In the genomic region with DNA sequence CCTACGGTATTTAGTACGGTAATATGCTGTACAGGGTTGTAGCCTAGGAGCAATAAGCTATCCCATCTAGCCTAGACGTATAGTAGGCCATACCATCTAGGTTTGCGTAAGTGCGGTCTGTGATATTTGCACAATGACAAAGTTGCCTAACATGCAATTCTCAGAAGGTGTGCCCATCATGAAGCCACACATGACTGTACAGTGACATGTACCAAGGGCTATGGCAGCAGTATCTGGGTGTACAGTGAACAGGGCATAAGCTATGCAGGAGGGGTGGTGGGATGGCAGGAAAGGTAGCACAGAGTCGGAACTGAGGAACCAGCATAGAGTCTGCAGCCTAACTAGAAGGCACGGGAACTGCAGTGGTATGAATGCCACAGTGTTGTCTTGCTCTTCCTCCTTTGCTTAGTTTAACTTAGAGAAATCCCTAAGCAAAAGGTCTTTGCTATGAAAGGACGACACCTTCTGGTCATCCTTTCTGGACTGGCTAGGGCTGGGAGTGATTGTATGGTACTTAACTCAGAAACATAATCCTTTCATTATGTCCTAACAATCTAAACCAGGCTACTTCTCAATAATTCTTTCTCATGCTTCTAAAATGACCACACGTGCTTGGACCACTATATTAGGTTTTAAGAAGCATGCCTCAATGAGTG, we compare ENCODE assay signal across 11 cellular contexts.
DNase-seq lines count a peak whose midpoint lies in the region; ATAC-seq and TF ChIP-seq lines count a peak whose summit lies in the region.
"Had no signal": no experiment of that assay in that cellular context is flagged by ENCODE, and none has a peak within 500 bp of the region (broad histone marks: within the 10 kb centered on the region; RNA-seq: fewer than 3 reads in every experiment).

No MANE protein-coding gene starts in this region.

- H3K9me2 ChIP-seq in SU-DHL-6 (replicated peaks; ENCODE audit: insufficient read depth, low read length): no peaks in the 10 kb centered on the region

- H3K27ac ChIP-seq in SU-DHL-6 (ENCODE audit: low read depth, low read length) (no peak overlapping the region), foreskin keratinocyte (no peak overlapping the region)

- no peaks in the 10 kb centered on the region for H3K9me3 ChIP-seq in BE2C
- H3K9me3 ChIP-seq in SU-DHL-6 (ENCODE audit: insufficient read depth, low read length): no peaks in the 10 kb centered on the region

- no peaks in the 10 kb centered on the region for H4K20me1 ChIP-seq in SU-DHL-6 (ENCODE audit: low read depth, low read length)

- H3K36me3 ChIP-seq in BE2C (no peaks in the 10 kb centered on the region), SU-DHL-6 (ENCODE audit: low read length) (no peaks in the 10 kb centered on the region)

- no peaks in the 10 kb centered on the region for H3F3A ChIP-seq in SU-DHL-6 (ENCODE audit: insufficient read depth)

- H3K9ac ChIP-seq in SU-DHL-6 (ENCODE audit: low read length): no peak overlapping the region

- no peak for TF ChIP-seq EP300 in Ishikawa (IDR thresholded peaks at IDR 0.05; ENCODE audit: borderline replicate concordance)

- H3K4me3 ChIP-seq in BE2C (ENCODE audit: low read depth, low read length) (no peak overlapping the region), SU-DHL-6 (ENCODE audit: insufficient read depth, low read length, poor library complexity, severe bottlenecking) (no peak overlapping the region)

- TF ChIP-seq RAD21 in Ishikawa (IDR thresholded peaks at IDR 0.05; ENCODE audit: low read depth): 0 out of 2 replicates have a peak, but pooled peaks have one; percentile 12

- ATAC-seq in left lobe of liver (no peak), foreskin keratinocyte (no peak), HG03520 (IDR thresholded peaks at IDR 0.05; ENCODE audit: unreplicated experiment) (no peak)

- H2AFZ ChIP-seq in SU-DHL-6 (ENCODE audit: low read depth, low read length, severe bottlenecking): no peak overlapping the region

- H3K4me1 ChIP-seq in BE2C (no peaks in the 10 kb centered on the region), foreskin keratinocyte (no peaks in the 10 kb centered on the region)

- H3K79me2 ChIP-seq in SU-DHL-6 (ENCODE audit: insufficient read depth, low read length): no peaks in the 10 kb centered on the region

- TF ChIP-seq CTCF in BE2C (IDR thresholded peaks at IDR 0.05; ENCODE audit: low read depth, low read length) (peak; percentile 65), SU-DHL-6 (IDR thresholded peaks at IDR 0.05; ENCODE audit: insufficient read depth, low read length, poor library complexity, severe bottlenecking) (peak; percentile 10), foreskin keratinocyte (conservative IDR thresholded peaks at IDR 0.05) (no peak)

- no peak overlapping the region for H3K4me2 ChIP-seq in SU-DHL-6 (ENCODE audit: low read depth, low read length, poor library complexity, severe bottlenecking)

- DNase-seq in BE2C: no peak
- DNase-seq in iris pigment epithelial cell (ENCODE audit: low read depth): peak; percentile 17
- DNase-seq in left lobe of liver (ENCODE audit: low spot score): no peak
- no peak for DNase-seq in foreskin keratinocyte
- DNase-seq in stimulated activated naive CD4-positive, alpha-beta T cell (lab: John Stamatoyannopoulos, UW): no peak
- DNase-seq: activated gamma-delta T cell, NCI-H1417 treated with DMSO at 0.1 percent for 48 hours, T-helper 2 cell had no signal

- no peaks in the 10 kb centered on the region for H3K27me3 ChIP-seq in BE2C
- no peaks in the 10 kb centered on the region for H3K27me3 ChIP-seq in SU-DHL-6 (ENCODE audit: low read length)
- no peaks in the 10 kb centered on the region for H3K27me3 ChIP-seq in foreskin keratinocyte

TF ChIP-seq in Ishikawa, 13 proteins besides CTCF, POLR2A, EP300 and RAD21:
- TF ChIP-seq ZBTB7A (IDR thresholded peaks at IDR 0.05; ENCODE audit: low read depth): no peak
- no peak for TF ChIP-seq TCF12 (IDR thresholded peaks at IDR 0.05; ENCODE audit: low read depth)
- TF ChIP-seq TAF1 (IDR thresholded peaks at IDR 0.05; ENCODE audit: low read depth): no peak
- no peak for TF ChIP-seq TEAD4 (IDR thresholded peaks at IDR 0.05)
- TF ChIP-seq EGR1 (IDR thresholded peaks at IDR 0.05): no peak
- TF ChIP-seq FOXM1 (IDR thresholded peaks at IDR 0.05; ENCODE audit: borderline replicate concordance, low read depth): no peak
- TF ChIP-seq, protein P1, sequence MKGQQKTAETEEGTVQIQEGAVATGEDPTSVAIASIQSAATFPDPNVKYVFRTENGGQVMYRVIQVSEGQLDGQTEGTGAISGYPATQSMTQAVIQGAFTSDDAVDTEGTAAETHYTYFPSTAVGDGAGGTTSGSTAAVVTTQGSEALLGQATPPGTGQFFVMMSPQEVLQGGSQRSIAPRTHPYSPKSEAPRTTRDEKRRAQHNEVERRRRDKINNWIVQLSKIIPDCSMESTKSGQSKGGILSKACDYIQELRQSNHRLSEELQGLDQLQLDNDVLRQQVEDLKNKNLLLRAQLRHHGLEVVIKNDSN (IDR thresholded peaks at IDR 0.05): no peak
- TF ChIP-seq YY1 (IDR thresholded peaks at IDR 0.05; ENCODE audit: low read depth): no peak
- TF ChIP-seq NFIC (IDR thresholded peaks at IDR 0.05): no peak
- TF ChIP-seq, protein P2, sequence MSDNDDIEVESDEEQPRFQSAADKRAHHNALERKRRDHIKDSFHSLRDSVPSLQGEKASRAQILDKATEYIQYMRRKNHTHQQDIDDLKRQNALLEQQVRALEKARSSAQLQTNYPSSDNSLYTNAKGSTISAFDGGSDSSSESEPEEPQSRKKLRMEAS (IDR thresholded peaks at IDR 0.05): no peak
TF ChIP-seq in Ishikawa: peak in this region for 0.
